8 cellular contexts compared by ENCODE assay signal in genomic region chr10:102641398-102641797, GRCh38. TPM values are rescaled to one million over a fixed set of nuclear protein-coding genes. Genes with fewer than 3 reads are reported as not detected.
DNase-seq lines count a peak whose midpoint lies in the region; ATAC-seq and TF ChIP-seq lines count a peak whose summit lies in the region.

No MANE protein-coding gene starts in this region.

- CTCF ChIA-PET in BJ (lab: Yijun Ruan, JAX) = interaction anchor here (0.9 to 1.9 kb wide), 2 partner anchors 12 to 45 kb away, joined by 3 to 6 read pairs; no protein-coding TSS in a partner anchor

- peaks cover under 1% of the 10 kb centered on the region; the same call in 1 of the 2 replicates for H4K20me1 ChIP-seq in Karpas-422 (ENCODE audit: insufficient read depth, low read depth, low read length)

- peak overlapping the region; percentile 47; the same call in 1 of the 2 replicates for H3K9ac ChIP-seq in Karpas-422 (ENCODE audit: low read length)
- H3K9ac ChIP-seq in mucosa of stomach (ENCODE audit: low read length) = peak overlapping the region; percentile 81

- H3K9me3 ChIP-seq in Karpas-422 (ENCODE audit: low read length) (no peaks in the 10 kb centered on the region), mucosa of stomach (ENCODE audit: control insufficient read depth, low read length) (no peaks in the 10 kb centered on the region)

- no peaks in the 10 kb centered on the region for H3K36me3 ChIP-seq in BJ (ENCODE audit: control insufficient read depth, insufficient read depth, low read length)
- no peaks in the 10 kb centered on the region for H3K36me3 ChIP-seq in Karpas-422 (ENCODE audit: insufficient read depth, low read length)
- no peaks in the 10 kb centered on the region for H3K36me3 ChIP-seq in brain microvascular endothelial cell (replicated peaks)
- no peaks in the 10 kb centered on the region for H3K36me3 ChIP-seq in mucosa of stomach (ENCODE audit: control insufficient read depth, insufficient read depth, low read length)

- H3K4me1 ChIP-seq in Karpas-422 (ENCODE audit: low read length) = peaks cover 18% of the 10 kb centered on the region
- H3K4me1 ChIP-seq in mucosa of stomach (ENCODE audit: control insufficient read depth, insufficient read depth, low read length) = peaks cover 6% of the 10 kb centered on the region

- no peak for TF ChIP-seq CTCF in BJ (IDR thresholded peaks at IDR 0.05; ENCODE audit: insufficient read depth, low read depth, low read length)
- no peak for TF ChIP-seq CTCF in brain microvascular endothelial cell (IDR thresholded peaks at IDR 0.05; ENCODE audit: low read depth, low read length, missing control alignments)

- peak overlapping the region; percentile 87 for H3K4me3 ChIP-seq in BJ (ENCODE audit: low read depth, low read length)
- H3K4me3 ChIP-seq in Karpas-422 (ENCODE audit: low read length) = peak overlapping the region; percentile 60
- H3K4me3 ChIP-seq in brain microvascular endothelial cell (ENCODE audit: low read depth, low read length) = peak overlapping the region; percentile 75
- H3K4me3 ChIP-seq in mucosa of stomach (ENCODE audit: low read length) = peak overlapping the region; percentile 71

- H3K27me3 ChIP-seq in BJ (ENCODE audit: control insufficient read depth, insufficient read depth, low read length) (no peaks in the 10 kb centered on the region), Karpas-422 (ENCODE audit: low read length) (no peaks in the 10 kb centered on the region), brain microvascular endothelial cell (replicated peaks) (no peaks in the 10 kb centered on the region), mucosa of stomach (ENCODE audit: control insufficient read depth, insufficient read depth, low read length) (no peaks in the 10 kb centered on the region)

- H2AFZ ChIP-seq in Karpas-422 (ENCODE audit: low read length) = no peak overlapping the region

- in situ Hi-C loops in brain microvascular endothelial cell (cut with HindIII; ENCODE audit: low pct_ligation_motif_present, low sequenced_read_pairs) = no loop called here

- POLR2A ChIA-PET in BJ (lab: Charles Lee) = no interaction called here

- H3K9me2 ChIP-seq in Karpas-422 (replicated peaks; ENCODE audit: insufficient read depth, low read length) = no peaks in the 10 kb centered on the region

- ATAC-seq in GM19397 (IDR thresholded peaks at IDR 0.05; ENCODE audit: unreplicated experiment) = no peak

- peaks cover 29% of the 10 kb centered on the region for H3K79me2 ChIP-seq in Karpas-422 (ENCODE audit: low read length)

- peak overlapping the region; percentile 96 for H3K4me2 ChIP-seq in Karpas-422 (ENCODE audit: low read depth, low read length, poor library complexity, severe bottlenecking)

- DNase-seq in BJ (ENCODE audit: low read depth) = no peak
- no peak for DNase-seq in Karpas-422
- DNase-seq in brain microvascular endothelial cell = no peak
- no peak for DNase-seq in CD1c-positive myeloid dendritic cell (ENCODE audit: extremely low spot score)
- DNase-seq in HuH-7.5 (ENCODE audit: low spot score) = no peak
- no peak for DNase-seq in T-helper 9 cell

- no peak overlapping the region for H3K27ac ChIP-seq in Karpas-422 (ENCODE audit: low read length)
- H3K27ac ChIP-seq in brain microvascular endothelial cell = peak overlapping the region; percentile 70

RNA-seq across cellular contexts. Expression of gene TRIM8, which starts 2.9 kb away (rescaled TPM):
- polyA plus RNA-seq in BJ (2011; rRNA removed) = 60.4 and 105 TPM in 2 replicates
- polyA minus RNA-seq in BJ (2011; rRNA and poly(A)+ RNA removed) = 45.1 and 46.2 TPM in 2 replicates
- 94.4 and 111 TPM in 2 replicates for total RNA-seq in Karpas-422 (2014; rRNA removed; shearing (Covaris generic); ENCODE audit: low replicate concordance)
